9 cellular contexts compared by ENCODE assay signal in genomic region chr17:44599298-44600175, GRCh38. TPM values are rescaled to one million over a fixed set of nuclear protein-coding genes. Genes with fewer than 3 reads are reported as not detected.
A peak's percentile ranks its signal among the peaks of the same experiment; 100 is the strongest.
DNase-seq lines count a peak whose midpoint lies in the region; TF ChIP-seq lines count a peak whose summit lies in the region.
"Had no signal": no experiment of that assay in that cellular context is flagged by ENCODE, and none has a peak within 500 bp of the region (broad histone marks: within the 10 kb centered on the region; RNA-seq: fewer than 3 reads in every experiment).

No MANE protein-coding gene starts in this region.

- intact Hi-C loops in tibial artery (cut with DNase I; ENCODE audit: low total_unique reads) = no loop called here

- H3K27ac Mint-ChIP-seq in HFFc6 = peak overlapping the region; percentile 62

- H3K4me1 ChIP-seq in tibial artery = peaks cover 4 to 22% (median 15%) of the 10 kb centered on the region in 4 donors
- H3K4me1 ChIP-seq: Peyer's patch had no signal

- H3K27ac ChIP-seq in tibial artery = peak overlapping the region; percentile 47 to 77
- H3K27ac ChIP-seq: Peyer's patch, skin epidermis had no signal

- no peak overlapping the region for H3K4me3 ChIP-seq in tibial artery
- H3K4me3 ChIP-seq: Peyer's patch, skin epidermis had no signal

- H3K4me3 Mint-ChIP-seq in HFFc6 = peak overlapping the region; percentile 12; the same call in 1 of the 2 replicates

- no peaks in the 10 kb centered on the region for H3K27me3 ChIP-seq in tibial artery
- H3K27me3 ChIP-seq: Peyer's patch had no signal

- no peaks in the 10 kb centered on the region for H3K36me3 Mint-ChIP-seq in HFFc6 (ENCODE audit: low read depth)

- H3K27me3 Mint-ChIP-seq in HFFc6 (ENCODE audit: insufficient read depth) = no peaks in the 10 kb centered on the region

- no peaks in the 10 kb centered on the region for H3K9me3 ChIP-seq in tibial artery
- H3K9me3 ChIP-seq: Peyer's patch had no signal

- no peaks in the 10 kb centered on the region for H3K36me3 ChIP-seq in tibial artery
- H3K36me3 ChIP-seq: Peyer's patch had no signal

- DNase-seq in HFFc6 (peak; percentile 81), amniotic epithelial cell (ENCODE audit: low read depth) (peak; percentile 100), islet precursor cell (peak; percentile 99), tibial artery (peak; percentile 80 to 95), NOMO-1 treated with dmso at 0.1 percent for 144 hours (lab: John Stamatoyannopoulos, UW; ENCODE audit: unreplicated experiment) (no peak), COR-L47 (lab: John Stamatoyannopoulos, UW) (no peak)
- no peak for DNase-seq in effector CD4-positive, alpha-beta T cell

- H3K9me3 Mint-ChIP-seq in HFFc6 = no peaks in the 10 kb centered on the region

- no peak for TF ChIP-seq CTCF in HFFc6 (IDR thresholded peaks at IDR 0.05)
- no peak for TF ChIP-seq CTCF in tibial artery (IDR thresholded peaks at IDR 0.05)

- H3K4me1 Mint-ChIP-seq in HFFc6 (ENCODE audit: low read depth) = peaks cover 17% of the 10 kb centered on the region

RNA-seq across cellular contexts. Expression of gene FZD2, which starts 42.3 kb away (rescaled TPM):
- 100 to 1,000 TPM in 1 of 6 experiments, 10 to 100 TPM in 5; 76.4 to 103 (median 92.8) TPM for total RNA-seq in HFFc6 (2021; fragmentation: NEBNext Ultra II Directional; extraction: Animal tissue kit (Norgen Biotek cat#: 25700))

RNA-seq across cellular contexts. Expression of gene MEIOC, which starts 56.7 kb away (rescaled TPM):
- under 1 TPM in 2 of 6 experiments, not detected in 4; 0.09 to 0.14 TPM for total RNA-seq in HFFc6 (2021; fragmentation: NEBNext Ultra II Directional; extraction: Animal tissue kit (Norgen Biotek cat#: 25700))
- total RNA-seq: Peyer's patch had no signal

Comparison
In these comparisons a context has a peak if more than half of its experiments do, and no peak if none do; other contexts are left out.
1. DNase-seq: peak in HFFc6 (single experiment), amniotic epithelial cell (single experiment), islet precursor cell (single experiment) and tibial artery (2 of 2); none in effector CD4-positive, alpha-beta T cell (single experiment), NOMO-1 treated with dmso at 0.1 percent for 144 hours (single experiment) and COR-L47 (single experiment).